ENCODE assay signal across 15 cellular contexts in genomic region chr4:61406677-61407076, GRCh38.
DNase-seq lines count a peak whose midpoint lies in the region; ATAC-seq and TF ChIP-seq lines count a peak whose summit lies in the region.
"Had no signal": no experiment of that assay in that cellular context is flagged by ENCODE, and none has a peak within 500 bp of the region (broad histone marks: within the 10 kb centered on the region; RNA-seq: fewer than 3 reads in every experiment).

No MANE protein-coding gene starts in this region.

- WGBS in SK-N-SH (ENCODE audit: low lambda C conversion rate) = 20% methylated on average over 2 of the region's 2 CpGs
- 16 to 18% methylated on average over 2 of the region's 2 CpGs for WGBS in body of pancreas, 2 donors

- H3K79me2 ChIP-seq in SK-N-SH (ENCODE audit: insufficient read depth) = no peaks in the 10 kb centered on the region; the same call in 1 of the 2 replicates

- POLR2A ChIA-PET in SK-N-SH (lab: Yijun Ruan, JAX) (no interaction called here), RWPE1 (lab: Yijun Ruan, JAX; ENCODE audit: low non-redundant PET) (no interaction called here)

- CTCF ChIA-PET in SK-N-SH (lab: Yijun Ruan, JAX) (no interaction called here), RWPE1 (lab: Yijun Ruan, JAX) (no interaction called here)

- H2AFZ ChIP-seq in SK-N-SH (ENCODE audit: low read depth) = no peak overlapping the region

- DNase-seq in SK-N-SH (no peak), NCI-H526 (lab: John Stamatoyannopoulos, UW) (peak; percentile 46 to 63), body of pancreas (no peak), RWPE1 (ENCODE audit: low spot score) (no peak), COLO668 (lab: John Stamatoyannopoulos, UW; ENCODE audit: unreplicated experiment) (no peak), anterior cingulate cortex (lab: John Stamatoyannopoulos, UW) (no peak)
- DNase-seq: Calu3; CD4-positive, alpha-beta memory T cell; DMS79; KG1; Peyer's patch; Right ventricle myocardium superior had no signal

- H3K9me2 ChIP-seq in SK-N-SH = no peaks in the 10 kb centered on the region

- no peak overlapping the region for H3K4me3 ChIP-seq in SK-N-SH (ENCODE audit: low read depth in 2 of 2, low read length in 1 of 2)
- no peak overlapping the region for H3K4me3 ChIP-seq in body of pancreas
- H3K4me3 ChIP-seq: BLaER1, Peyer's patch had no signal

- H3K27me3 ChIP-seq in SK-N-SH (ENCODE audit: insufficient read depth) (no peaks in the 10 kb centered on the region), body of pancreas (no peaks in the 10 kb centered on the region)
- H3K27me3 ChIP-seq: BLaER1, Peyer's patch had no signal

- ATAC-seq in SK-N-SH treated with all-trans-retinoic acid at 6 μM for 48 hours (no peak), body of pancreas (peak; percentile 35)
- ATAC-seq: HepG2 had no signal

- H3K4me2 ChIP-seq in SK-N-SH = no peak overlapping the region
- H3K4me2 ChIP-seq: BLaER1 had no signal

- H3F3A ChIP-seq in SK-N-SH (replicated peaks; ENCODE audit: insufficient read depth) = no peaks in the 10 kb centered on the region

- TF ChIP-seq CTCF in SK-N-SH (IDR thresholded peaks at IDR 0.05) (no peak), body of pancreas (IDR thresholded peaks at IDR 0.05) (no peak), RWPE1 (conservative IDR thresholded peaks at IDR 0.05; ENCODE audit: low read depth) (no peak)

- no peak for TF ChIP-seq POLR2A in body of pancreas (IDR thresholded peaks at IDR 0.05)

- H3K9ac ChIP-seq in SK-N-SH = no peak overlapping the region
- H3K9ac ChIP-seq: BLaER1 had no signal

- H3K4me1 ChIP-seq in SK-N-SH (ENCODE audit: control insufficient read depth in 1 of 2, insufficient read depth in 2 of 2, low read depth in 1 of 2, low read length in 1 of 2) = no peaks in the 10 kb centered on the region
- no peaks in the 10 kb centered on the region for H3K4me1 ChIP-seq in body of pancreas
- H3K4me1 ChIP-seq: BLaER1, Peyer's patch had no signal

- H4K20me1 ChIP-seq in SK-N-SH (ENCODE audit: insufficient read depth) = no peaks in the 10 kb centered on the region
- H4K20me1 ChIP-seq: BLaER1 had no signal

- no peak for TF ChIP-seq RAD21 in SK-N-SH (IDR thresholded peaks at IDR 0.05; ENCODE audit: low read length)

- H3K9me3 ChIP-seq in SK-N-SH (no peaks in the 10 kb centered on the region), body of pancreas (no peaks in the 10 kb centered on the region)
- H3K9me3 ChIP-seq: BLaER1, Peyer's patch had no signal

- intact Hi-C loops in body of pancreas (cut with DNase I) = no loop called here

- no peaks in the 10 kb centered on the region for H3K36me3 ChIP-seq in SK-N-SH (replicated peaks in 1 of 2; ENCODE audit: control insufficient read depth in 1 of 2, insufficient read depth in 2 of 2, low read length in 1 of 2)
- no peaks in the 10 kb centered on the region for H3K36me3 ChIP-seq in body of pancreas (replicated peaks in 1 of 2; ENCODE audit: insufficient read depth in 1 of 2, low read depth in 2 of 2)
- H3K36me3 ChIP-seq: BLaER1, Peyer's patch had no signal

- H3K27ac ChIP-seq in SK-N-SH (ENCODE audit: low read depth in 2 of 2, low read length in 1 of 2) (no peak overlapping the region), body of pancreas (no peak overlapping the region), RWPE1 (no peak overlapping the region)
- H3K27ac ChIP-seq: BLaER1, Peyer's patch had no signal

- TF ChIP-seq EP300 in SK-N-SH (IDR thresholded peaks at IDR 0.05; ENCODE audit: borderline replicate concordance in 1 of 2, low read depth in 1 of 2, low read length in 1 of 2) = no peak

TF ChIP-seq in SK-N-SH treated with all-trans-retinoic acid at 6 μM for 48 hours, 23 proteins besides CTCF, POLR2A, EP300 and RAD21 (continues in another document):
- TF ChIP-seq CSDC2 (CRISPR knock-in tag; IDR thresholded peaks at IDR 0.05) = 0 out of 2 replicates have a peak, but pooled peaks have one; percentile 46
- TF ChIP-seq PPARA (CRISPR knock-in tag; IDR thresholded peaks at IDR 0.05; ENCODE audit: borderline replicate concordance) = no peak
- TF ChIP-seq GLIS3 (CRISPR knock-in tag; IDR thresholded peaks at IDR 0.05) = 0 out of 2 replicates have a peak, but pooled peaks have one; percentile 42
- TF ChIP-seq ISL1 (CRISPR knock-in tag; IDR thresholded peaks at IDR 0.05) = peak; percentile 99
- TF ChIP-seq ZC3H10 (CRISPR knock-in tag; IDR thresholded peaks at IDR 0.05) = no peak
- 0 out of 2 replicates have a peak, but pooled peaks have one; percentile 19 for TF ChIP-seq PATZ1 (CRISPR knock-in tag; IDR thresholded peaks at IDR 0.05; ENCODE audit: borderline replicate concordance)
- TF ChIP-seq ARNTL (CRISPR knock-in tag; IDR thresholded peaks at IDR 0.05; ENCODE audit: borderline replicate concordance, low read depth) = no peak
- TF ChIP-seq BACH2 (CRISPR knock-in tag; IDR thresholded peaks at IDR 0.05; ENCODE audit: borderline replicate concordance) = no peak
- TF ChIP-seq, protein P1, sequence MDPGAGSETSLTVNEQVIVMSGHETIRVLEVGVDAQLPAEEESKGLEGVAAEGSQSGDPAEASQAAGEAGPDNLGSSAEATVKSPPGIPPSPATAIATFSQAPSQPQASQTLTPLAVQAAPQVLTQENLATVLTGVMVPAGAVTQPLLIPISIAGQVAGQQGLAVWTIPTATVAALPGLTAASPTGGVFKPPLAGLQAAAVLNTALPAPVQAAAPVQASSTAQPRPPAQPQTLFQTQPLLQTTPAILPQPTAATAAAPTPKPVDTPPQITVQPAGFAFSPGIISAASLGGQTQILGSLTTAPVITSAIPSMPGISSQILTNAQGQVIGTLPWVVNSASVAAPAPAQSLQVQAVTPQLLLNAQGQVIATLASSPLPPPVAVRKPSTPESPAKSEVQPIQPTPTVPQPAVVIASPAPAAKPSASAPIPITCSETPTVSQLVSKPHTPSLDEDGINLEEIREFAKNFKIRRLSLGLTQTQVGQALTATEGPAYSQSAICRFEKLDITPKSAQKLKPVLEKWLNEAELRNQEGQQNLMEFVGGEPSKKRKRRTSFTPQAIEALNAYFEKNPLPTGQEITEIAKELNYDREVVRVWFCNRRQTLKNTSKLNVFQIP (CRISPR knock-in tag; IDR thresholded peaks at IDR 0.05; ENCODE audit: borderline replicate concordance, low read depth) = no peak; the same call in 1 of the 2 replicates

TF ChIP-seq in SK-N-SH, 30 proteins besides CTCF, POLR2A, EP300 and RAD21 (continues in another document):
- no peak for TF ChIP-seq FOXM1 (IDR thresholded peaks at IDR 0.05; ENCODE audit: low read depth)
- TF ChIP-seq, protein P2, sequence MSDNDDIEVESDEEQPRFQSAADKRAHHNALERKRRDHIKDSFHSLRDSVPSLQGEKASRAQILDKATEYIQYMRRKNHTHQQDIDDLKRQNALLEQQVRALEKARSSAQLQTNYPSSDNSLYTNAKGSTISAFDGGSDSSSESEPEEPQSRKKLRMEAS (IDR thresholded peaks at IDR 0.05; ENCODE audit: low read depth) = no peak
- no peak for TF ChIP-seq IRF3 (IDR thresholded peaks at IDR 0.05; ENCODE audit: low read depth, low read length)
- no peak for TF ChIP-seq SMC3 (IDR thresholded peaks at IDR 0.05; ENCODE audit: low read depth, low read length)
- TF ChIP-seq RCOR1 (IDR thresholded peaks at IDR 0.05; ENCODE audit: low read length) = no peak
- TF ChIP-seq JUND (IDR thresholded peaks at IDR 0.05) = no peak
- no peak for TF ChIP-seq TCF12 (IDR thresholded peaks at IDR 0.05)
- no peak for TF ChIP-seq GABPA (IDR thresholded peaks at IDR 0.05; ENCODE audit: low read depth)
- TF ChIP-seq, protein P3, sequence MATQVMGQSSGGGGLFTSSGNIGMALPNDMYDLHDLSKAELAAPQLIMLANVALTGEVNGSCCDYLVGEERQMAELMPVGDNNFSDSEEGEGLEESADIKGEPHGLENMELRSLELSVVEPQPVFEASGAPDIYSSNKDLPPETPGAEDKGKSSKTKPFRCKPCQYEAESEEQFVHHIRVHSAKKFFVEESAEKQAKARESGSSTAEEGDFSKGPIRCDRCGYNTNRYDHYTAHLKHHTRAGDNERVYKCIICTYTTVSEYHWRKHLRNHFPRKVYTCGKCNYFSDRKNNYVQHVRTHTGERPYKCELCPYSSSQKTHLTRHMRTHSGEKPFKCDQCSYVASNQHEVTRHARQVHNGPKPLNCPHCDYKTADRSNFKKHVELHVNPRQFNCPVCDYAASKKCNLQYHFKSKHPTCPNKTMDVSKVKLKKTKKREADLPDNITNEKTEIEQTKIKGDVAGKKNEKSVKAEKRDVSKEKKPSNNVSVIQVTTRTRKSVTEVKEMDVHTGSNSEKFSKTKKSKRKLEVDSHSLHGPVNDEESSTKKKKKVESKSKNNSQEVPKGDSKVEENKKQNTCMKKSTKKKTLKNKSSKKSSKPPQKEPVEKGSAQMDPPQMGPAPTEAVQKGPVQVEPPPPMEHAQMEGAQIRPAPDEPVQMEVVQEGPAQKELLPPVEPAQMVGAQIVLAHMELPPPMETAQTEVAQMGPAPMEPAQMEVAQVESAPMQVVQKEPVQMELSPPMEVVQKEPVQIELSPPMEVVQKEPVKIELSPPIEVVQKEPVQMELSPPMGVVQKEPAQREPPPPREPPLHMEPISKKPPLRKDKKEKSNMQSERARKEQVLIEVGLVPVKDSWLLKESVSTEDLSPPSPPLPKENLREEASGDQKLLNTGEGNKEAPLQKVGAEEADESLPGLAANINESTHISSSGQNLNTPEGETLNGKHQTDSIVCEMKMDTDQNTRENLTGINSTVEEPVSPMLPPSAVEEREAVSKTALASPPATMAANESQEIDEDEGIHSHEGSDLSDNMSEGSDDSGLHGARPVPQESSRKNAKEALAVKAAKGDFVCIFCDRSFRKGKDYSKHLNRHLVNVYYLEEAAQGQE (IDR thresholded peaks at IDR 0.05; ENCODE audit: low read depth, low read length) = no peak
- TF ChIP-seq, protein P4, sequence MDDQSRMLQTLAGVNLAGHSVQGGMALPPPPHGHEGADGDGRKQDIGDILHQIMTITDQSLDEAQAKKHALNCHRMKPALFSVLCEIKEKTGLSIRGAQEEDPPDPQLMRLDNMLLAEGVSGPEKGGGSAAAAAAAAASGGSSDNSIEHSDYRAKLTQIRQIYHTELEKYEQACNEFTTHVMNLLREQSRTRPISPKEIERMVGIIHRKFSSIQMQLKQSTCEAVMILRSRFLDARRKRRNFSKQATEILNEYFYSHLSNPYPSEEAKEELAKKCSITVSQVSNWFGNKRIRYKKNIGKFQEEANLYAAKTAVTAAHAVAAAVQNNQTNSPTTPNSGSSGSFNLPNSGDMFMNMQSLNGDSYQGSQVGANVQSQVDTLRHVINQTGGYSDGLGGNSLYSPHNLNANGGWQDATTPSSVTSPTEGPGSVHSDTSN (IDR thresholded peaks at IDR 0.05) = no peak
- TF ChIP-seq CHD2 (IDR thresholded peaks at IDR 0.05; ENCODE audit: low read length, partially characterized antibody) = no peak
- TF ChIP-seq NRF1 (IDR thresholded peaks at IDR 0.05; ENCODE audit: low read depth, low read length) = no peak

Comparison
In these comparisons a context has a peak if more than half of its experiments do, and no peak if none do; other contexts are left out.
1. DNase-seq: peak in NCI-H526 (2 of 2); none in SK-N-SH (single experiment), body of pancreas (0 of 4), RWPE1 (single experiment), COLO668 (single experiment) and anterior cingulate cortex (0 of 58).